Comparison of ENCODE assay signal across 8 cellular contexts in genomic region chrX:18426004-18426320, GRCh38. TPM values are rescaled to one million over a fixed set of nuclear protein-coding genes. Genes with fewer than 3 reads are reported as not detected.
A peak's percentile ranks its signal among the peaks of the same experiment; 100 is the strongest.
DNase-seq lines count a peak whose midpoint lies in the region; ATAC-seq and TF ChIP-seq lines count a peak whose summit lies in the region.

No MANE protein-coding gene starts in this region.

- TF ChIP-seq CTCF in BJ (IDR thresholded peaks at IDR 0.05; ENCODE audit: insufficient read depth, low read depth, low read length): no peak
- TF ChIP-seq CTCF in astrocyte of the cerebellum (IDR thresholded peaks at IDR 0.05; ENCODE audit: low read depth, low read length, missing control alignments): no peak
- TF ChIP-seq CTCF in liver (IDR thresholded peaks at IDR 0.05; ENCODE audit: low read depth, low read length, missing input control): no peak
- no peak for TF ChIP-seq CTCF in tibial nerve (IDR thresholded peaks at IDR 0.05)

- 0% methylated on average over 38 of the region's 40 CpGs for WGBS in liver
- 28% methylated on average over 20 of the region's 40 CpGs; no CpG with 5 or more reads in 1 of the 2 donors for WGBS in tibial nerve, 2 donors

- TF ChIP-seq RAD21 in liver (IDR thresholded peaks at IDR 0.05): no peak

- H3K9ac ChIP-seq in liver (ENCODE audit: low read depth in 1 of 2, low read length in 2 of 2): no peak overlapping the region

- H3K36me3 ChIP-seq in BJ (ENCODE audit: control insufficient read depth, insufficient read depth, low read length) (no peaks in the 10 kb centered on the region), liver (ENCODE audit: control insufficient read depth in 4 of 4, insufficient read depth in 3 of 4, low read depth in 1 of 4, low read length in 3 of 4) (no peaks in the 10 kb centered on the region), tibial nerve (no peaks in the 10 kb centered on the region)

- H3K9me3 ChIP-seq in liver (ENCODE audit: control insufficient read depth in 4 of 4, low read length in 3 of 4) (no peaks in the 10 kb centered on the region), tibial nerve (no peaks in the 10 kb centered on the region)

- TF ChIP-seq EP300 in tibial nerve (IDR thresholded peaks at IDR 0.05): no peak

- H3K4me1 ChIP-seq in liver (ENCODE audit: control insufficient read depth in 4 of 4, insufficient read depth in 4 of 4, low read length in 3 of 4) (peaks cover 0 to 11% (median 4%) of the 10 kb centered on the region in 4 donors), tibial nerve (peaks cover 0 to 8% (median 0%) of the 10 kb centered on the region in 4 donors)

- no peaks in the 10 kb centered on the region for H3K27me3 ChIP-seq in BJ (ENCODE audit: control insufficient read depth, insufficient read depth, low read length)
- no peaks in the 10 kb centered on the region for H3K27me3 ChIP-seq in liver (ENCODE audit: control insufficient read depth in 4 of 4, insufficient read depth in 4 of 4, low read length in 3 of 4)
- peaks cover 0 to 12% of the 10 kb centered on the region in 2 donors for H3K27me3 ChIP-seq in tibial nerve

- ATAC-seq in HG02610 (IDR thresholded peaks at IDR 0.05; ENCODE audit: unreplicated experiment) (peak; percentile 6), HG02852 (IDR thresholded peaks at IDR 0.05; ENCODE audit: unreplicated experiment) (no peak), HG03571 (IDR thresholded peaks at IDR 0.05; ENCODE audit: unreplicated experiment) (no peak)

- no peak for DNase-seq in BJ (ENCODE audit: low read depth)
- no peak for DNase-seq in astrocyte of the cerebellum (ENCODE audit: low read depth)
- DNase-seq in tibial nerve (ENCODE audit: low spot score in 2 of 2): no peak
- no peak for DNase-seq in NCI-H1105 treated with DMSO at 0.1 percent for 48 hours (lab: John Stamatoyannopoulos, UW)

- in situ Hi-C loops in astrocyte of the cerebellum (cut with HindIII; ENCODE audit: low sequenced_read_pairs): no loop called here

- H3K27ac ChIP-seq in liver (ENCODE audit: low read depth in 1 of 2, low read length in 2 of 2) (peak overlapping the region in 1 of 2 donors; percentile 63), tibial nerve (peak overlapping the region; percentile 38 to 90 (median 82))

- peak overlapping the region; percentile 71 for H3K4me3 ChIP-seq in BJ (ENCODE audit: low read depth, low read length)
- H3K4me3 ChIP-seq in astrocyte of the cerebellum (ENCODE audit: low read depth, low read length): peak overlapping the region; percentile 66
- peak overlapping the region; percentile 35 to 90 (median 70) for H3K4me3 ChIP-seq in liver (ENCODE audit: low read depth in 1 of 3, low read length in 3 of 3)
- H3K4me3 ChIP-seq in tibial nerve: peak overlapping the region; percentile 53 to 89 (median 66)

- no peak for TF ChIP-seq POLR2A in tibial nerve (IDR thresholded peaks at IDR 0.05)

- CTCF ChIA-PET in BJ (lab: Yijun Ruan, JAX): no interaction called here

- POLR2A ChIA-PET in BJ (lab: Charles Lee): no interaction called here

TF ChIP-seq in liver, 16 proteins besides CTCF, POLR2A, EP300 and RAD21:
- TF ChIP-seq FOXA1 (IDR thresholded peaks at IDR 0.05): no peak
- no peak for TF ChIP-seq REST (IDR thresholded peaks at IDR 0.05)
TF ChIP-seq in liver: peak in this region for 0.

RNA-seq across cellular contexts. Expression of gene CDKL5, which starts 0.6 kb away (rescaled TPM):
- polyA plus RNA-seq in BJ (2011; rRNA removed): 5.1 and 6.1 TPM in 2 replicates
- 5.9 and 7.8 TPM in 2 replicates for polyA minus RNA-seq in BJ (2011; rRNA and poly(A)+ RNA removed)
- 1 to 10 TPM; 2.4 to 3.3 TPM for total RNA-seq in liver
- polyA plus RNA-seq in liver: 1 to 10 TPM in 1 of 2 donors, under 1 TPM in 1; 0.59 to 1.6 TPM
- 1 to 10 TPM; 6.1 to 7.5 (median 6.3) TPM for total RNA-seq in tibial nerve
